ENCODE assay signal across 7 cellular contexts in the genomic region with DNA sequence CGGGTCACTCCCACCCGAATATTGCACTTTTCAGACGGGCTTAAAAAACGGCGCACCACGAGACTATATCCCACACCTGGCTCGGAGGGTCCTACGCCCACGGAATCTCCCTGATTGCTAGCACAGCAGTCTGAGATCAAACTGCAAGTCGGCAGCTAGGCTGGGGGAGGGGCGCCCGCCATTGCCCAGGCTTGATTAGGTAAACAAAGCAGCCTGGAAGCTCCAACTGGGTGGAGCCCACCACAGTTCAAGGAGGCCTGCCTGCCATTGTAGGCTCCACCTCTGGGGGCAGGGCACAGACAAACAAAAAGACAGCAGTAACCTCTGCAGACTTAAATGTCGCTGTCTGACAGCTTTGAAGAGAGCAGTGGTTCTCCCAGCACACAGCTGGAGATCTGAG.
A peak's percentile ranks its signal among the peaks of the same experiment; 100 is the strongest.
DNase-seq lines count a peak whose midpoint lies in the region; ATAC-seq and TF ChIP-seq lines count a peak whose summit lies in the region.
"Not testable (repeated sequence)": the region's sequence is repeated elsewhere in the genome, so short reads cannot be mapped to it uniquely, and the experiment has no call there.

No MANE protein-coding gene starts in this region.

- not testable (repeated sequence) for H3K4ac ChIP-seq in H9 (ENCODE audit: low read depth, low read length)

- not testable (repeated sequence) for H3K79me1 ChIP-seq in H9 (ENCODE audit: insufficient read depth, low read depth, low read length, poor library complexity, severe bottlenecking)

- H2BK5ac ChIP-seq in H9 (ENCODE audit: insufficient read length, low read length), result not testable (repeated sequence)

- H4K8ac ChIP-seq in H9 (replicated peaks; ENCODE audit: insufficient read length, low read depth, low read length), result not testable (repeated sequence)

- peak; percentile 40 for TF ChIP-seq CTCF in H9 (conservative IDR thresholded peaks at IDR 0.05)
- not testable (repeated sequence) for TF ChIP-seq CTCF in WTC11 (IDR thresholded peaks at IDR 0.05); neural progenitor cell (IDR thresholded peaks at IDR 0.05)

- H2BK20ac ChIP-seq in H9 (ENCODE audit: low read depth, low read length, poor library complexity, severe bottlenecking), result not testable (repeated sequence)

- H2AFZ ChIP-seq in H9 (ENCODE audit: low read length); neural progenitor cell (replicated peaks): not testable (repeated sequence)

- H3K4me1 Mint-ChIP-seq in H9, WTC11, neural progenitor cell: not testable (repeated sequence)

- POLR2A ChIA-PET in WTC11 (lab: Charles Lee), result not testable (repeated sequence)

- H3K79me2 ChIP-seq in H9 (ENCODE audit: insufficient read depth, low read length); neural progenitor cell (ENCODE audit: low read depth): not testable (repeated sequence)

- not testable (repeated sequence) for H2AK5ac ChIP-seq in H9 (ENCODE audit: insufficient read length, low read length)

- H3K27me3 Mint-ChIP-seq in H9 (ENCODE audit: low read depth); WTC11 (ENCODE audit: low read depth); neural progenitor cell (ENCODE audit: insufficient read depth, low read depth): not testable (repeated sequence)

- not testable (repeated sequence) for H3K23ac ChIP-seq in H9 (ENCODE audit: insufficient read length, low read depth, low read length)

- H4K5ac ChIP-seq in H9 (ENCODE audit: insufficient read length, low read depth, low read length), result not testable (repeated sequence)

- not testable (repeated sequence) for H3K27ac ChIP-seq in H9 (ENCODE audit: insufficient read length, low read depth, low read length); neural progenitor cell

- not testable (repeated sequence) for H2BK12ac ChIP-seq in H9 (ENCODE audit: insufficient read length, low read depth, low read length)

- not testable (repeated sequence) for H3K9me3 ChIP-seq in H9 (ENCODE audit: control insufficient read depth, low read depth, low read length); neural progenitor cell (ENCODE audit: low read depth)

- not testable (repeated sequence) for H2BK120ac ChIP-seq in H9 (ENCODE audit: low read depth, low read length, poor library complexity, severe bottlenecking)

- not testable (repeated sequence) for H4K20me1 ChIP-seq in H9 (ENCODE audit: control insufficient read depth, insufficient read depth, insufficient read length); neural progenitor cell (ENCODE audit: low read depth)

- H3K4me3 Mint-ChIP-seq in H9 (peak overlapping the region in 1 of 2 experiments; percentile 57; a peak in 2 of 5 replicates), WTC11 (peak overlapping the region; percentile 54)
- not testable (repeated sequence) for H3K4me3 Mint-ChIP-seq in neural progenitor cell

- DNase-seq in DMS53 (lab: John Stamatoyannopoulos, UW), result peak; percentile 24
- DNase-seq in H9, result peak; percentile 57
- DNase-seq in NCI-H2227 (lab: John Stamatoyannopoulos, UW; ENCODE audit: unreplicated experiment), result peak; percentile 14
- DNase-seq in NCI-H748 (lab: John Stamatoyannopoulos, UW; ENCODE audit: unreplicated experiment), result peak; percentile 52
- DNase-seq in WTC11 (ENCODE audit: low spot score), result peak; percentile 79
- peak; percentile 59 for DNase-seq in islet precursor cell
- DNase-seq in neural progenitor cell (ENCODE audit: low spot score), result peak; percentile 13

- not testable (repeated sequence) for ATAC-seq in WTC11

- H4K91ac ChIP-seq in H9 (ENCODE audit: insufficient read length, low read depth, low read length), result not testable (repeated sequence)

- H3K36me3 ChIP-seq in neural progenitor cell, result not testable (repeated sequence)

- not testable (repeated sequence) for H3K4me2 ChIP-seq in H9 (ENCODE audit: insufficient read depth, insufficient read length, low read length); neural progenitor cell

- H3K18ac ChIP-seq in H9 (ENCODE audit: insufficient read length, low read depth, low read length), result not testable (repeated sequence)

- H3K9me3 Mint-ChIP-seq in H9 (peaks cover 25 to 30% of the 10 kb centered on the region in 2 experiments), WTC11 (peaks cover 31% of the 10 kb centered on the region), neural progenitor cell (peaks cover 18% of the 10 kb centered on the region)

- WGBS in H9 (ENCODE audit: extremely low coverage, insufficient read length, low lambda C conversion rate), result no CpG with 5 or more reads among the region's 13 CpGs

- not testable (repeated sequence) for H3F3A ChIP-seq in neural progenitor cell (ENCODE audit: low read depth)

- not testable (repeated sequence) for H3K27me3 ChIP-seq in H9 (ENCODE audit: insufficient read depth, low read length); neural progenitor cell

- not testable (repeated sequence) for H3K4me1 ChIP-seq in H9 (ENCODE audit: insufficient read depth, low read length); neural progenitor cell

- not testable (repeated sequence) for H2BK15ac ChIP-seq in H9 (ENCODE audit: low read depth, low read length)

- H3K23me2 ChIP-seq in H9 (ENCODE audit: insufficient read length, low read depth, low read length, poor library complexity, severe bottlenecking), result not testable (repeated sequence)

- H3K27ac Mint-ChIP-seq in H9, result peak overlapping the region in 2 of 3 experiments; percentile 63 to 86; a peak in 2 of 7 replicates
- H3K27ac Mint-ChIP-seq in WTC11, neural progenitor cell: not testable (repeated sequence)

- H3K36me3 Mint-ChIP-seq in H9 (ENCODE audit: insufficient read depth in 1 of 3, low read depth in 3 of 3) (peaks cover 4 to 21% (median 8%) of the 10 kb centered on the region in 3 experiments), WTC11 (peaks cover 27% of the 10 kb centered on the region; the same call in 1 of the 2 replicates)
- not testable (repeated sequence) for H3K36me3 Mint-ChIP-seq in neural progenitor cell

- CTCF ChIA-PET in WTC11 (lab: Charles Lee), result interaction anchor here (1.3 to 1.6 kb wide), 2 partner anchors 15 to 26 kb away, joined by 3 to 4 read pairs; no protein-coding TSS in a partner anchor

- not testable (repeated sequence) for H3K4me3 ChIP-seq in neural progenitor cell

- not testable (repeated sequence) for H3K14ac ChIP-seq in H9 (ENCODE audit: insufficient read depth, low read length)

- not testable (repeated sequence) for H3K56ac ChIP-seq in H9 (ENCODE audit: insufficient read length, low read depth, low read length)

- H3K9ac ChIP-seq in H9 (ENCODE audit: extremely low read depth, insufficient read length, low read length); neural progenitor cell: not testable (repeated sequence)

- H3T11ph ChIP-seq in H9 (ENCODE audit: low read length), result not testable (repeated sequence)

TF ChIP-seq in WTC11, 78 proteins besides CTCF, POLR2A, EP300 and RAD21:
- TF ChIP-seq FOXK1 (CRISPR knock-in tag; IDR thresholded peaks at IDR 0.05) (peak; percentile 80), TEAD1 (CRISPR knock-in tag; IDR thresholded peaks at IDR 0.05) (0 out of 2 replicates have a peak, but pooled peaks have one; percentile 19)
- TF ChIP-seq, protein P1, sequence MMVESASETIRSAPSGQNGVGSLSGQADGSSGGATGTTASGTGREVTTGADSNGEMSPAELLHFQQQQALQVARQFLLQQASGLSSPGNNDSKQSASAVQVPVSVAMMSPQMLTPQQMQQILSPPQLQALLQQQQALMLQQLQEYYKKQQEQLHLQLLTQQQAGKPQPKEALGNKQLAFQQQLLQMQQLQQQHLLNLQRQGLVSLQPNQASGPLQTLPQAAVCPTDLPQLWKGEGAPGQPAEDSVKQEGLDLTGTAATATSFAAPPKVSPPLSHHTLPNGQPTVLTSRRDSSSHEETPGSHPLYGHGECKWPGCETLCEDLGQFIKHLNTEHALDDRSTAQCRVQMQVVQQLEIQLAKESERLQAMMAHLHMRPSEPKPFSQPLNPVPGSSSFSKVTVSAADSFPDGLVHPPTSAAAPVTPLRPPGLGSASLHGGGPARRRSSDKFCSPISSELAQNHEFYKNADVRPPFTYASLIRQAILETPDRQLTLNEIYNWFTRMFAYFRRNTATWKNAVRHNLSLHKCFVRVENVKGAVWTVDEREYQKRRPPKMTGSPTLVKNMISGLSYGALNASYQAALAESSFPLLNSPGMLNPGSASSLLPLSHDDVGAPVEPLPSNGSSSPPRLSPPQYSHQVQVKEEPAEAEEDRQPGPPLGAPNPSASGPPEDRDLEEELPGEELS (CRISPR knock-in tag; IDR thresholded peaks at IDR 0.05), result peak; percentile 64; the same call in 1 of the 2 replicates
- TF ChIP-seq, protein P2, sequence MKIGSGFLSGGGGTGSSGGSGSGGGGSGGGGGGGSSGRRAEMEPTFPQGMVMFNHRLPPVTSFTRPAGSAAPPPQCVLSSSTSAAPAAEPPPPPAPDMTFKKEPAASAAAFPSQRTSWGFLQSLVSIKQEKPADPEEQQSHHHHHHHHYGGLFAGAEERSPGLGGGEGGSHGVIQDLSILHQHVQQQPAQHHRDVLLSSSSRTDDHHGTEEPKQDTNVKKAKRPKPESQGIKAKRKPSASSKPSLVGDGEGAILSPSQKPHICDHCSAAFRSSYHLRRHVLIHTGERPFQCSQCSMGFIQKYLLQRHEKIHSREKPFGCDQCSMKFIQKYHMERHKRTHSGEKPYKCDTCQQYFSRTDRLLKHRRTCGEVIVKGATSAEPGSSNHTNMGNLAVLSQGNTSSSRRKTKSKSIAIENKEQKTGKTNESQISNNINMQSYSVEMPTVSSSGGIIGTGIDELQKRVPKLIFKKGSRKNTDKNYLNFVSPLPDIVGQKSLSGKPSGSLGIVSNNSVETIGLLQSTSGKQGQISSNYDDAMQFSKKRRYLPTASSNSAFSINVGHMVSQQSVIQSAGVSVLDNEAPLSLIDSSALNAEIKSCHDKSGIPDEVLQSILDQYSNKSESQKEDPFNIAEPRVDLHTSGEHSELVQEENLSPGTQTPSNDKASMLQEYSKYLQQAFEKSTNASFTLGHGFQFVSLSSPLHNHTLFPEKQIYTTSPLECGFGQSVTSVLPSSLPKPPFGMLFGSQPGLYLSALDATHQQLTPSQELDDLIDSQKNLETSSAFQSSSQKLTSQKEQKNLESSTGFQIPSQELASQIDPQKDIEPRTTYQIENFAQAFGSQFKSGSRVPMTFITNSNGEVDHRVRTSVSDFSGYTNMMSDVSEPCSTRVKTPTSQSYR (CRISPR knock-in tag; IDR thresholded peaks at IDR 0.05), result 0 out of 2 replicates have a peak, but pooled peaks have one; percentile 46
TF ChIP-seq in WTC11: peak in this region for 4; not testable (repeated sequence) for 74.

Comparison
In these comparisons a context has a peak if more than half of its experiments do, and no peak if none do; other contexts are left out.
1. DNase-seq: peak in every context shown above with its lines; median percentile 79 in WTC11; 59 in islet precursor cell; 57 in H9; 52 in NCI-H748; 24 in DMS53; 14 in NCI-H2227; 13 in neural progenitor cell.